8 cellular contexts compared by ENCODE assay signal in the genomic region with DNA sequence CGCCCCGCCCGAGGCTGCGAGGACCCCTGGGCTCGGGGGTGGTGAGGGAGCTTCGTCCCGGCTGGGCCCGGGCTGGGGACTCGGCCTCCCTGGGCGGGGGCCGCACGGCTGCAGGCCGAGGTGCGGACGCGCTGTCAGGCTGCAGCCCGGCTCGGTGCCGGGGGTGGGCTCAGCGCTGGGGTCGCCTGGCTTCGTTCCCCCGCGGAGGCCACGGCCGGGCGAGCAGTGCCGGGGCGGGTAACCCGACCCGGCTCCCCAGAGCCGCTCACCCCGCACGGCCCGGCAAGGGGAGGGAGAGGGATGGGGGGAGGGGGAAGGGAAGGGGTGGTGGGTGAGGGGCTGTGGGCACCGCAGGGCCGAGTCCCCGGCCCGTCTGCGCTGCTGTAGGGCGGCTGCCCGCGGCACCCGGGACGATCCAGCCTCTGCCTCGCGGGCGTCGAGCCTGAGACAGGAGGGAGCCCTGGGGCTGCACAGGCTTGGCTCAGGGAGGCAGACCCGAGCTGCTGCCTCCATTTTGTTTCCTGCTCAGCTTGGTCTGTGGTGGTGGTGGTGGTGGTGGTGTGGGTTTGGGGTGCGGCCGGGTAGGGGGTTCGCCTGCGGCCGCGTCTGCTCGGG. TPM values are rescaled to one million over a fixed set of nuclear protein-coding genes. Genes with fewer than 3 reads are reported as not detected.
A peak's percentile ranks its signal among the peaks of the same experiment; 100 is the strongest.
DNase-seq lines count a peak whose midpoint lies in the region; ATAC-seq, FAIRE-seq and TF ChIP-seq lines count a peak whose summit lies in the region.

No MANE protein-coding gene starts in this region.

- DNase-seq in WTC11 (ENCODE audit: low spot score) (peak; percentile 59), natural killer cell (no peak), aorta (no peak), left colon (no peak), RCC 7860 (ENCODE audit: low spot score) (no peak)

- H3K4me1 Mint-ChIP-seq in WTC11 = peaks cover 44% of the 10 kb centered on the region
- peaks cover 32 to 43% of the 10 kb centered on the region in 2 donors for H3K4me1 Mint-ChIP-seq in natural killer cell

- H3K27ac Mint-ChIP-seq in WTC11 (no peak overlapping the region), natural killer cell (peak overlapping the region; percentile 77 to 90)

- H3K36me3 ChIP-seq in esophagus (ENCODE audit: control insufficient read depth in 2 of 2, insufficient read depth in 2 of 2, low read length in 1 of 2) (peaks cover 0 to 5% of the 10 kb centered on the region in 2 donors), aorta (ENCODE audit: control insufficient read depth in 1 of 2, insufficient read depth in 2 of 2, low read length in 1 of 2) (peaks cover 0 to 4% of the 10 kb centered on the region in 2 donors)

- TF ChIP-seq CTCF in C4-2B (conservative IDR thresholded peaks at IDR 0.05) = no peak
- TF ChIP-seq CTCF in WTC11 (IDR thresholded peaks at IDR 0.05) = no peak
- no peak for TF ChIP-seq CTCF in natural killer cell (IDR thresholded peaks at IDR 0.05)

- no peak for FAIRE-seq in RCC 7860 (lab: Jason Lieb, UNC)

- H3K9me3 Mint-ChIP-seq in WTC11 (no peaks in the 10 kb centered on the region), natural killer cell (no peaks in the 10 kb centered on the region)

- H3K27me3 ChIP-seq in esophagus (ENCODE audit: control insufficient read depth in 1 of 2, insufficient read depth in 2 of 2, low read length in 2 of 2) (no peaks in the 10 kb centered on the region), aorta (ENCODE audit: control insufficient read depth in 1 of 2, insufficient read depth in 2 of 2, low read length in 1 of 2) (no peaks in the 10 kb centered on the region)

- ATAC-seq in GM21619 (IDR thresholded peaks at IDR 0.05; ENCODE audit: unreplicated experiment) (peak; percentile 0), WTC11 (peak; percentile 36), natural killer cell (peak; percentile 35 to 54 (median 40)), aorta (ENCODE audit: low FRiP score) (peak; percentile 66), left colon (no peak)

- H3K27me3 Mint-ChIP-seq in WTC11 (ENCODE audit: low read depth) (no peaks in the 10 kb centered on the region; the same call in 1 of the 2 replicates), natural killer cell (ENCODE audit: low read depth in 2 of 2) (no peaks in the 10 kb centered on the region)

- WGBS in esophagus, 2 donors = 26 to 27% methylated on average over 44 to 57 of the region's 57 CpGs
- WGBS in aorta, 2 donors = 1 to 3% methylated on average over 45 to 57 of the region's 57 CpGs

- POLR2A ChIA-PET in WTC11 (lab: Charles Lee) = interaction anchor here (0.6 to 1.6 kb wide), 8 partner anchors 8 to 315 kb away, joined by 3 to 5 read pairs (median 3); a partner anchor contains a TSS

- CTCF ChIA-PET in WTC11 (lab: Charles Lee) = interaction anchor here (2.0 to 3.4 kb wide), 3 partner anchors 21 to 177 kb away, joined by 11 to 22 read pairs (median 12); no protein-coding TSS in a partner anchor

- H3K4me3 Mint-ChIP-seq in WTC11 (peak overlapping the region; percentile 63), natural killer cell (peak overlapping the region; percentile 83)

- peaks cover 0 to 9% of the 10 kb centered on the region in 2 donors for H3K4me1 ChIP-seq in esophagus (ENCODE audit: control insufficient read depth in 2 of 2, insufficient read depth in 2 of 2, low read length in 1 of 2)
- H3K4me1 ChIP-seq in aorta (ENCODE audit: control insufficient read depth in 1 of 2, insufficient read depth in 2 of 2, low read length in 2 of 2) = peaks cover 0 to 7% of the 10 kb centered on the region in 2 donors

- intact Hi-C loops in natural killer cell (cut with micrococcal nuclease) (no loop called here), aorta (cut with DNase I) (no loop called here), left colon (cut with DNase I, micrococcal nuclease) (no loop called here)

- peak overlapping the region; percentile 99; the same call in 1 of the 2 replicates for H3K27ac ChIP-seq in C4-2B
- H3K27ac ChIP-seq in esophagus (ENCODE audit: low read depth in 2 of 2, low read length in 1 of 2) = peak overlapping the region; percentile 88 to 94
- H3K27ac ChIP-seq in aorta (ENCODE audit: low read depth in 1 of 2, low read length in 2 of 2) = peak overlapping the region; percentile 20 to 42

- H3K36me3 Mint-ChIP-seq in WTC11 = peaks cover 30% of the 10 kb centered on the region
- H3K36me3 Mint-ChIP-seq in natural killer cell = peaks cover 8% of the 10 kb centered on the region

- H3K9me3 ChIP-seq in esophagus (ENCODE audit: control insufficient read depth in 2 of 2, insufficient read depth in 1 of 2, low read depth in 1 of 2, low read length in 1 of 2) (no peaks in the 10 kb centered on the region), aorta (ENCODE audit: control insufficient read depth, low read length) (no peaks in the 10 kb centered on the region)

- H3K4me3 ChIP-seq in esophagus (ENCODE audit: low read depth in 1 of 2, low read length in 2 of 2) = peak overlapping the region; percentile 68 to 74
- peak overlapping the region; percentile 89 to 97 for H3K4me3 ChIP-seq in aorta (ENCODE audit: low read length in 2 of 2)

TF ChIP-seq in WTC11, 78 proteins besides CTCF, POLR2A, EP300 and RAD21:
- 0 out of 2 replicates have a peak, but pooled peaks have one; percentile 8 for TF ChIP-seq FOXP1 (CRISPR knock-in tag; IDR thresholded peaks at IDR 0.05; ENCODE audit: borderline replicate concordance)
- TF ChIP-seq, protein P1, sequence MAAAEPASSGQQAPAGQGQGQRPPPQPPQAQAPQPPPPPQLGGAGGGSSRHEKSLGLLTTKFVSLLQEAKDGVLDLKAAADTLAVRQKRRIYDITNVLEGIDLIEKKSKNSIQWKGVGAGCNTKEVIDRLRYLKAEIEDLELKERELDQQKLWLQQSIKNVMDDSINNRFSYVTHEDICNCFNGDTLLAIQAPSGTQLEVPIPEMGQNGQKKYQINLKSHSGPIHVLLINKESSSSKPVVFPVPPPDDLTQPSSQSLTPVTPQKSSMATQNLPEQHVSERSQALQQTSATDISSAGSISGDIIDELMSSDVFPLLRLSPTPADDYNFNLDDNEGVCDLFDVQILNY (CRISPR knock-in tag; IDR thresholded peaks at IDR 0.05) = peak; percentile 3; the same call in 1 of the 2 replicates
- TF ChIP-seq, protein P2, sequence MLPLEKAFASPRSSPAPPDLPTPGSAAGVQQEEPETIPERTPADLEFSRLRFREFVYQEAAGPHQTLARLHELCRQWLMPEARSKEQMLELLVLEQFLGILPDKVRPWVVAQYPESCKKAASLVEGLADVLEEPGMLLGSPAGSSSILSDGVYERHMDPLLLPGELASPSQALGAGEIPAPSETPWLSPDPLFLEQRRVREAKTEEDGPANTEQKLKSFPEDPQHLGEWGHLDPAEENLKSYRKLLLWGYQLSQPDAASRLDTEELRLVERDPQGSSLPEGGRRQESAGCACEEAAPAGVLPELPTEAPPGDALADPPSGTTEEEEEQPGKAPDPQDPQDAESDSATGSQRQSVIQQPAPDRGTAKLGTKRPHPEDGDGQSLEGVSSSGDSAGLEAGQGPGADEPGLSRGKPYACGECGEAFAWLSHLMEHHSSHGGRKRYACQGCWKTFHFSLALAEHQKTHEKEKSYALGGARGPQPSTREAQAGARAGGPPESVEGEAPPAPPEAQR (CRISPR knock-in tag; IDR thresholded peaks at IDR 0.05) = no peak
- no peak for TF ChIP-seq NR3C1 (CRISPR knock-in tag; conservative IDR thresholded peaks at IDR 0.05; ENCODE audit: low read depth)
- 0 out of 2 replicates have a peak, but pooled peaks have one; percentile 21 for TF ChIP-seq NFE2L1 (CRISPR knock-in tag; IDR thresholded peaks at IDR 0.05)
- TF ChIP-seq ZNF671 (CRISPR knock-in tag; IDR thresholded peaks at IDR 0.05) = 0 out of 2 replicates have a peak, but pooled peaks have one; percentile 29
- TF ChIP-seq OVOL2 (CRISPR knock-in tag; IDR thresholded peaks at IDR 0.05; ENCODE audit: borderline replicate concordance) = no peak
- 0 out of 2 replicates have a peak, but pooled peaks have one; percentile 33 for TF ChIP-seq IRF2 (CRISPR knock-in tag; IDR thresholded peaks at IDR 0.05; ENCODE audit: borderline replicate concordance, low read depth)
- no peak for TF ChIP-seq PRRX2 (CRISPR knock-in tag; IDR thresholded peaks at IDR 0.05)

RNA-seq across cellular contexts. Expression of a gene that starts 1.0 kb away (rescaled TPM):
- total RNA-seq in WTC11 (2021) (144 to 153 TPM (median 148 TPM) in 3 replicates), natural killer cell (100 to 1,000 TPM; 117 to 147 (median 143) TPM), aorta (10 to 100 TPM; 63.7 to 96.9 TPM), left colon (10 to 100 TPM; 55.6 to 65.8 TPM)
- polyA plus RNA-seq in esophagus (1 to 10 TPM; 7.4 to 8.7 TPM), aorta (1 to 10 TPM; 6.8 to 6.9 TPM)

RNA-seq across cellular contexts. Expression of a gene that starts 45.9 kb away (rescaled TPM):
- total RNA-seq in WTC11 (2021) (108 to 122 TPM (median 111 TPM) in 3 replicates), natural killer cell (1 to 10 TPM in 2 of 3 donors, under 1 TPM in 1; 0.72 to 1.5 (median 1.3) TPM), aorta (under 1 TPM; 0.23 to 0.57 TPM), left colon (10 to 100 TPM; 43.3 to 56.1 TPM)
- polyA plus RNA-seq in esophagus (1 to 10 TPM; 1.3 to 1.4 TPM), aorta (under 1 TPM; 0.18 to 0.50 TPM)

Comparison
In these comparisons a context has a peak if more than half of its experiments do, and no peak if none do; other contexts are left out.
1. H3K27ac ChIP-seq: peak in every context shown above with its lines; median percentile 99 in C4-2B; 91 in esophagus; 31 in aorta.
2. RNA of a gene that starts 45.9 kb away (total RNA-seq): 108 to 122 TPM in WTC11 and 43.3 to 56.1 TPM in left colon; 0.72 to 1.5 TPM in natural killer cell and 0.23 to 0.57 TPM in aorta; every median in the first group is over 10 times any median in the second.